In the genomic region with DNA sequence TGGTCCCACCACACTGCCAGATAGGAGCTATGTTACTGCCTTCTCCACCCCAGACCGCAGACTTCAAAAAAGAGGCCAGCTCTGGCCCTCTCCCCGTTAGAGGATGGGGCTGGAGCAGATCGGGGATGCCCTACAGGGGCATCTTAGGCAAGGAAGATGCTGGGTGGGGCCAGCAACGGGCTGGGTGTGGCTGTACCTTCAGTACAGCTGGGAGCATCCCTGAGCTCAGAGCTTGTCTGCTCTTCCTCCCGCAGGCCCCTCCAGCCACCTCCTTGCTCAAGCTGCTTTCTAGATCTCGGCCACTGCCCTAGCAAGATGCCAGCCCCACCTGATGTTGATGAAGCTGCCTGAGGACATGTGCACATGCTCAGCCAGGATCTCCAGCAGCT, we compare ENCODE assay signal across 15 cellular contexts. TPM values are rescaled to one million over a fixed set of nuclear protein-coding genes. Genes with fewer than 3 reads are reported as not detected.
"Had no signal": no experiment of that assay in that cellular context is flagged by ENCODE, and none has a peak within 500 bp of the region (broad histone marks: within the 10 kb centered on the region; RNA-seq: fewer than 3 reads in every experiment).

No MANE protein-coding gene starts in this region.

- H3K27me3 ChIP-seq: pancreas, vagina had no signal

- H3K79me2 ChIP-seq: hepatocyte had no signal

- H3K27ac Mint-ChIP-seq: activated naive CD4-positive, alpha-beta T cell treated with anti-CD3 and anti-CD28 coated beads, Interleukin-2, amount 10 ng/mL, durations not matched to agents 7 days and 5 days; dendritic cell treated with granulocyte-macrophage colony-stimulating factor and Interleukin-4, amounts not matched to agents 40 ng/mL and 50 ng/mL, for 4 days; memory B cell had no signal

- H2AFZ ChIP-seq: hepatocyte had no signal

- H3K9me3 Mint-ChIP-seq: activated naive CD4-positive, alpha-beta T cell treated with anti-CD3 and anti-CD28 coated beads, Interleukin-2, amount 10 ng/mL, durations not matched to agents 7 days and 5 days; dendritic cell treated with granulocyte-macrophage colony-stimulating factor and Interleukin-4, amounts not matched to agents 40 ng/mL and 50 ng/mL, for 4 days; memory B cell had no signal

- H3K36me3 Mint-ChIP-seq: activated naive CD4-positive, alpha-beta T cell treated with anti-CD3 and anti-CD28 coated beads, Interleukin-2, amount 10 ng/mL, durations not matched to agents 7 days and 5 days; memory B cell had no signal

- H3K9me3 ChIP-seq: left ventricle myocardium inferior, pancreas, tibial artery, vagina had no signal

- H3K4me1 ChIP-seq: pancreas, vagina had no signal

- H3K27ac ChIP-seq: brain microvascular endothelial cell, hepatocyte, left ventricle myocardium inferior, pancreas, tibial artery, vagina, WERI-Rb-1 had no signal

- H3K36me3 ChIP-seq: brain microvascular endothelial cell, left ventricle myocardium inferior, pancreas, tibial artery, vagina had no signal

- H3K4me3 Mint-ChIP-seq: activated naive CD4-positive, alpha-beta T cell treated with anti-CD3 and anti-CD28 coated beads, Interleukin-2, amount 10 ng/mL, durations not matched to agents 7 days and 5 days; dendritic cell treated with granulocyte-macrophage colony-stimulating factor and Interleukin-4, amounts not matched to agents 40 ng/mL and 50 ng/mL, for 4 days; memory B cell had no signal

- H3K4me3 ChIP-seq: hepatocyte, left ventricle myocardium inferior, pancreas, tibial artery, vagina had no signal

RNA-seq across cellular contexts. Expression of a gene that starts 9.8 kb away (rescaled TPM):
- total RNA-seq: kidney; skeletal muscle tissue; T-helper 1 cell treated with Interleukin-12 subunit alpha and Interleukin-12 subunit beta and Interleukin-4 antibody, amounts not matched to agents 30 ng/mL and 1 ng/mL, for 36 hours had no signal

RNA-seq across cellular contexts. Expression of a gene that starts 33.2 kb away (rescaled TPM):
- total RNA-seq: epithelial cell of proximal tubule; hepatocyte; kidney; left ventricle myocardium inferior; pancreas; renal cortical epithelial cell; skeletal muscle tissue; T-helper 1 cell treated with Interleukin-12 subunit alpha and Interleukin-12 subunit beta and Interleukin-4 antibody, amounts not matched to agents 30 ng/mL and 1 ng/mL, for 36 hours; vagina had no signal

RNA-seq across cellular contexts. Expression of a gene that starts 46.3 kb away (rescaled TPM):
- total RNA-seq: left ventricle myocardium inferior, pancreas, skeletal muscle tissue, vagina had no signal
